Comparison of ENCODE assay signal across 1 cellular context in genomic region chr3:191329654-191330308, GRCh38.
A peak's percentile ranks its signal among the peaks of the same experiment; 100 is the strongest.
TF ChIP-seq lines count a peak whose summit lies in the region.

No MANE protein-coding gene starts in this region.

TF ChIP-seq in IMR-90, 13 proteins besides CTCF, POLR2A, EP300 and RAD21 (continued from another document):
- 0 out of 2 replicates have a peak, but pooled peaks have one; percentile 21 for TF ChIP-seq CHD1 (IDR thresholded peaks at IDR 0.05; ENCODE audit: low read depth, low read length)
- no peak for TF ChIP-seq SMC3 (IDR thresholded peaks at IDR 0.05; ENCODE audit: low read depth, low read length)
